1 cellular context compared by ENCODE assay signal in the genomic region with DNA sequence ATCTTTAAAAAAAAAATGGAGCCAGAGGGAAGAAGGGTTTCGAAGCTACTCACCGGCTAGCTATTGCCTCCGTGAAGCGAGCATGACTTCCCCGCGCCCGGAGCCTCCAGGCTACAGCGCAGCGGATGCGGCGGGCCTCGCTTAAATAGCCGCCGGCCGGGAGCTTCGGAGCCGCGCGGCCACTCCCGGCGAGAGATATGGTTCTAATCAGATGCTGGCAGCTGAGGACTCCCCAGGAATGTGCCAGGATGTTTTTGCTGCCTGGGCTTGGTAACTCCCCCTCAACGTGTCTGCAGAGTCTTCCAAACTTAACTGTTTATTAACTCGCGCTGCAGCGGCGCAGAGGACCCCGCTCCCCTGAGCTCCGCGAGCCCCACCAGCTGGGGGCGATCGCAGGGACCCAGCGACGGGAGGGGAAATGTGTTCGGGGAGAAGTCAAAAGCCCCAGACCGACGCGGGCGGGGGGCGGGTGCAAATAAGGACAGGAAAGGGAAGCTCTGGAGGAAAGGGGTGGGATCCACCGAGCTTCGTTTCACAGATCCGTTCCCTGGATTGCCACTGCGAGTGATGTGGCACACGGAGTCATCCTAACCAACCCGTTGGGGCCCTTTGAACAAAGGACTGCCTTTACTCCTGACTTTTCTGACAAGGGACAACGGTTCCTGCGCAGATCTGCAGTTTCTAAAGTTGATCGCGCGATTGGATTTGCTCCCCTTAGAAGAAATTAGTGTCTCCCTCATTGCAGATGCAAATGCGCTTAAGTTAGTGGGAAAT.
TF ChIP-seq lines count a peak whose summit lies in the region.

A gene (minus strand): TSS at position 230 of the 774 bp plus-strand sequence. CDS start 30,660 bp downstream, outside the sequence.

TF ChIP-seq in IMR-90, 13 proteins besides CTCF, POLR2A, EP300 and RAD21 (continued from another document):
- TF ChIP-seq BHLHE40 (IDR thresholded peaks at IDR 0.05; ENCODE audit: low read depth, low read length) = peak; percentile 6; the same call in 1 of the 2 replicates
- TF ChIP-seq MAFK (IDR thresholded peaks at IDR 0.05; ENCODE audit: low read depth, low read length) = peak; percentile 11; the same call in 1 of the 2 replicates
- TF ChIP-seq SMC3 (IDR thresholded peaks at IDR 0.05; ENCODE audit: low read depth, low read length) = peak; percentile 61
- TF ChIP-seq MXI1 (IDR thresholded peaks at IDR 0.05; ENCODE audit: borderline replicate concordance, low read depth, low read length) = 0 out of 2 replicates have a peak, but pooled peaks have one; percentile 71
- no peak for TF ChIP-seq RFX5 (IDR thresholded peaks at IDR 0.05; ENCODE audit: low read depth, low read length)
